In genomic region chr6:109762166-109762565, GRCh38 we compare ENCODE assay signal across 18 cellular contexts.
"Had no signal": no experiment of that assay in that cellular context is flagged by ENCODE, and none has a peak within 500 bp of the region (broad histone marks: within the 10 kb centered on the region; RNA-seq: fewer than 3 reads in every experiment).

No MANE protein-coding gene starts in this region.

- DNase-seq: dorsolateral prefrontal cortex; effector CD4-positive, alpha-beta T cell; foreskin fibroblast; glutamatergic neuron; heart right ventricle; hippocampal formation; mesenchymal stem cell; naive B cell; pancreas; stimulated activated CD4-positive, alpha-beta T cell treated with anti-CD3 and anti-CD28 coated beads, Interleukin-2, amount 100 ng/mL, for 24 hours; stimulated activated CD4-positive, alpha-beta T cell treated with anti-CD3 and anti-CD28 coated beads, Interleukin-4, amount 100 ng/mL, for 4 hours; upper lobe of left lung had no signal

- ATAC-seq: esophagus mucosa; gastroesophageal sphincter; heart right ventricle; left lung; natural killer cell treated with Interleukin-12 subunit alpha and Interleukin-12 subunit beta and Interleukin-15 and Interleukin-18, amount 100 ng/mL, for 72 hours; pancreas; sciatic nerve; stimulated activated memory B cell treated with anti-CD40 and anti-IgM and Interleukin-4, amounts not matched to agents 10 μg/mL and 1 μg/mL and 100 μg/mL, for 72 hours had no signal
